8 cellular contexts compared by ENCODE assay signal in the genomic region with DNA sequence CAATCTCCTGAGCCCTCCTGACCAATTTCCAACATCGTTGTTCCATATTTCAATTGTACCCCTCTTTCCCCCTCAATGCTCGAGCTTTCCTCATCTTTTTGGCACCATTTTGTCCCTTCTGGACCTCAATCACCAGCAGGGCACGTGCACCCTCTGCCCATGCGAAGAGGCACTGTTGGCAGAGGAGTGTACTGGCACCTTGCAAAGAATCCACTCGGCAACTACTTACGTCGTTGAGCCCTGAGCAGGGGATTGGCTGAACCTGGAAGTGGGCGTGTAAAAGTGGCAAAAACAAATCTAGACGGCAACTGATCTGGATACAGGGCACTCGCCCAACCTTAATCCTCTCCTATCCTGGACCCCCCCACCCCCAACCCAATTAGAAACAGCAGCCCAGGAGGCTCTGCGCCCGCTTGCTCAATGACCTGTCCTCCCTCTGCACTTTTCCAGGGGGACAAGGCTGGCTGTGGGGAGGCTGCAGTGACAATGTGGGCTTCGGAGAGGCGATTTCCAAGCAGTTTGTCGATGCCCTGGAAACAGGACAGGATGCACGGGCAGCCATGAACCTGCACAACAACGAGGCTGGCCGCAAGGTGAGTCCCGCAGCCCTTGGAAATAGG. TPM values are rescaled to one million over a fixed set of nuclear protein-coding genes. Genes with fewer than 3 reads are reported as not detected.
DNase-seq lines count a peak whose midpoint lies in the region; ATAC-seq and TF ChIP-seq lines count a peak whose summit lies in the region.

No MANE protein-coding gene starts in this region.

- DNase-seq in GM12864 (ENCODE audit: low read depth) (peak; percentile 68), NCI-H1105 treated with DMSO at 0.1 percent for 48 hours (lab: John Stamatoyannopoulos, UW) (peak; percentile 80), SW480 (ENCODE audit: low spot score) (peak; percentile 90), adrenal gland (peak; percentile 77 to 98 (median 88)), left cardiac atrium (peak; percentile 77), posterior cingulate gyrus (peak; percentile 65 to 97 (median 87)), type B pancreatic cell (ENCODE audit: extremely low spot score, unreplicated experiment) (peak; percentile 85)

- no peaks in the 10 kb centered on the region for H3K9me3 ChIP-seq in adrenal gland (replicated peaks in 1 of 3)

- peaks cover 19% of the 10 kb centered on the region for H3K4me1 Mint-ChIP-seq in type B pancreatic cell (ENCODE audit: unreplicated experiment)

- peak overlapping the region; percentile 30 for H3K27ac Mint-ChIP-seq in type B pancreatic cell

- WGBS in adrenal gland, 4 donors, result 1 to 2% (median 2%) methylated on average over 14 to 19 of the region's 19 CpGs

- no peaks in the 10 kb centered on the region for H3K36me3 ChIP-seq in adrenal gland (replicated peaks in 1 of 2)

- H3K4me3 ChIP-seq in GM12864 (ENCODE audit: low read depth, low read length), result peak overlapping the region; percentile 38
- H3K4me3 ChIP-seq in adrenal gland, result peak overlapping the region in 1 of 4 donors; percentile 44

- H3K4me3 Mint-ChIP-seq in type B pancreatic cell, result peak overlapping the region; percentile 87

- peaks cover 80% of the 10 kb centered on the region for H3K27me3 Mint-ChIP-seq in type B pancreatic cell

- H3K9me3 Mint-ChIP-seq in type B pancreatic cell, result peaks cover 4% of the 10 kb centered on the region

- H3K27me3 ChIP-seq in adrenal gland, result peaks cover 22% of the 10 kb centered on the region

- H3K4me1 ChIP-seq in adrenal gland (replicated peaks in 1 of 2), result peaks cover 8 to 13% of the 10 kb centered on the region in 2 donors

- intact Hi-C loops in adrenal gland (cut with DNase I) (loop anchor here in 1 of 2 donors (5.0 kb wide), 1 partner anchor 36 kb away; a partner anchor contains a TSS), left cardiac atrium (cut with DNase I) (no loop called here), posterior cingulate gyrus (cut with DNase I) (no loop called here)

- H3K27ac ChIP-seq in adrenal gland, result no peak overlapping the region

- H3K36me3 Mint-ChIP-seq in type B pancreatic cell, result peaks cover under 1% of the 10 kb centered on the region

- peak; percentile 98 for ATAC-seq in HG02642 (IDR thresholded peaks at IDR 0.05; ENCODE audit: poor library complexity, unreplicated experiment)
- peak; percentile 97 to 98 for ATAC-seq in left cardiac atrium

- TF ChIP-seq POLR2A in adrenal gland (IDR thresholded peaks at IDR 0.05), result no peak

- TF ChIP-seq CTCF in GM12864 (IDR thresholded peaks at IDR 0.05; ENCODE audit: low read depth, low read length, missing control alignments), result no peak
- no peak for TF ChIP-seq CTCF in adrenal gland (IDR thresholded peaks at IDR 0.05)
- no peak for TF ChIP-seq CTCF in type B pancreatic cell (conservative IDR thresholded peaks at IDR 0.05)

RNA-seq across cellular contexts. Expression of a gene that starts 18.8 kb away (rescaled TPM):
- total RNA-seq in adrenal gland, result under 1 TPM in 3 of 8 donors, not detected in 5; 0.53 to 0.67 (median 0.55) TPM
- polyA plus RNA-seq in adrenal gland, result under 1 TPM; 0.03 to 0.97 (median 0.32) TPM
- not detected for total RNA-seq in left cardiac atrium
- 0.29 and 0.68 TPM in 2 replicates for total RNA-seq in type B pancreatic cell (ENCODE audit: low replicate concordance)

RNA-seq across cellular contexts. Expression of a gene that starts 38.1 kb away (rescaled TPM):
- 10 to 100 TPM in 3 of 8 donors, 1 to 10 TPM in 5; 2.9 to 85.1 (median 8.3) TPM for total RNA-seq in adrenal gland
- 10 to 100 TPM in 2 of 3 donors, 1 to 10 TPM in 1; 2.8 to 41.8 (median 27.1) TPM for polyA plus RNA-seq in adrenal gland
- 10 to 100 TPM in 1 of 2 donors, 1 to 10 TPM in 1; 7.0 to 11.7 TPM for total RNA-seq in left cardiac atrium
- total RNA-seq in type B pancreatic cell (ENCODE audit: low replicate concordance), result 8.9 and 20.9 TPM in 2 replicates

RNA-seq across cellular contexts. Expression of a gene that starts 48.1 kb away (rescaled TPM):
- 100 to 1,000 TPM; 181 to 392 (median 217) TPM for total RNA-seq in adrenal gland
- 100 to 1,000 TPM; 203 to 689 (median 334) TPM for polyA plus RNA-seq in adrenal gland
- 100 to 1,000 TPM; 356 to 364 TPM for total RNA-seq in left cardiac atrium
- total RNA-seq in type B pancreatic cell (ENCODE audit: low replicate concordance), result 195 and 196 TPM in 2 replicates

RNA-seq across cellular contexts. Expression of a gene that starts 54.2 kb away (rescaled TPM):
- total RNA-seq in adrenal gland (10 to 100 TPM; 10.0 to 46.4 (median 27.4) TPM), left cardiac atrium (10 to 100 TPM; 30.7 to 37.8 TPM), type B pancreatic cell (ENCODE audit: low replicate concordance) (53.2 and 62.9 TPM in 2 replicates)
- 10 to 100 TPM in 1 of 3 donors, 1 to 10 TPM in 2; 6.7 to 43.0 (median 10.0) TPM for polyA plus RNA-seq in adrenal gland
